Comparison of ENCODE assay signal across 8 cellular contexts in genomic region chr12:100668939-100669536, GRCh38.
DNase-seq lines count a peak whose midpoint lies in the region; ATAC-seq and TF ChIP-seq lines count a peak whose summit lies in the region.

No MANE protein-coding gene starts in this region.

- no peaks in the 10 kb centered on the region for H4K20me1 ChIP-seq in Karpas-422 (ENCODE audit: insufficient read depth, low read depth, low read length)
- H4K20me1 ChIP-seq in PC-3 (ENCODE audit: low read length) = no peaks in the 10 kb centered on the region

- H3K9ac ChIP-seq in Karpas-422 (ENCODE audit: low read length) = no peak overlapping the region
- H3K9ac ChIP-seq in PC-3 (ENCODE audit: low read length) = no peak overlapping the region

- H3K27ac Mint-ChIP-seq in activated naive CD4-positive, alpha-beta T cell treated with anti-CD3 and anti-CD28 coated beads, Interleukin-2, amount 50 U/mL, for 72 hours = no peak overlapping the region

- BruUV-seq in PC-3 (replicated peaks; lab: Mats Ljungman, UMichigan) = no TSS peak

- no peak overlapping the region for H3K4me2 ChIP-seq in Karpas-422 (ENCODE audit: low read depth, low read length, poor library complexity, severe bottlenecking)
- H3K4me2 ChIP-seq in PC-3 (ENCODE audit: low read length) = no peak overlapping the region

- no peaks in the 10 kb centered on the region for H3K79me2 ChIP-seq in Karpas-422 (ENCODE audit: low read length)
- no peaks in the 10 kb centered on the region for H3K79me2 ChIP-seq in PC-3 (ENCODE audit: low read length)

- H2AFZ ChIP-seq in Karpas-422 (ENCODE audit: low read length) (no peak overlapping the region), PC-3 (ENCODE audit: low read length) (no peak overlapping the region)

- H3K27me3 ChIP-seq in Karpas-422 (ENCODE audit: low read length) (no peaks in the 10 kb centered on the region), PC-3 (ENCODE audit: low read length) (peaks cover 19% of the 10 kb centered on the region), right atrium auricular region (no peaks in the 10 kb centered on the region)

- no peaks in the 10 kb centered on the region for H3K9me3 Mint-ChIP-seq in activated naive CD4-positive, alpha-beta T cell treated with anti-CD3 and anti-CD28 coated beads, Interleukin-2, amount 50 U/mL, for 72 hours

- no peak overlapping the region for H3K27ac ChIP-seq in Karpas-422 (ENCODE audit: low read length)
- H3K27ac ChIP-seq in PC-3 (ENCODE audit: low read length) = no peak overlapping the region
- no peak overlapping the region for H3K27ac ChIP-seq in right atrium auricular region

- peak; percentile 84 for ATAC-seq in GM21786 (IDR thresholded peaks at IDR 0.05; ENCODE audit: unreplicated experiment)
- ATAC-seq in PC-3 = peak; percentile 96
- peak; percentile 74 to 77 for ATAC-seq in activated naive CD4-positive, alpha-beta T cell treated with anti-CD3 and anti-CD28 coated beads, Interleukin-2, amount 50 U/mL, for 72 hours

- H3K36me3 ChIP-seq in Karpas-422 (ENCODE audit: insufficient read depth, low read length) (no peaks in the 10 kb centered on the region), PC-3 (ENCODE audit: low read depth, low read length) (no peaks in the 10 kb centered on the region), right atrium auricular region (no peaks in the 10 kb centered on the region)

- no peaks in the 10 kb centered on the region for H3F3A ChIP-seq in PC-3 (ENCODE audit: low read length, unreplicated experiment)

- H3K4me1 ChIP-seq in Karpas-422 (ENCODE audit: low read length) = no peaks in the 10 kb centered on the region
- no peaks in the 10 kb centered on the region for H3K4me1 ChIP-seq in PC-3 (ENCODE audit: insufficient read depth, low read length)
- no peaks in the 10 kb centered on the region for H3K4me1 ChIP-seq in right atrium auricular region

- no peaks in the 10 kb centered on the region for H3K9me3 ChIP-seq in Karpas-422 (ENCODE audit: low read length)
- no peaks in the 10 kb centered on the region for H3K9me3 ChIP-seq in PC-3 (ENCODE audit: low read length)
- no peaks in the 10 kb centered on the region for H3K9me3 ChIP-seq in right atrium auricular region

- intact Hi-C loops in PC-3 (cut with micrococcal nuclease) = loop anchor here (1.0 to 5.0 kb wide), 2 partner anchors 72 to 97 kb away; partner anchors contain the start of gene GAS2L3

- CTCF ChIA-PET in PC-3 (lab: Charles Lee) = interaction anchor here (0.5 kb wide), 1 partner anchor 716 kb away, joined by 3 read pairs; no protein-coding TSS in a partner anchor

- DNase-seq in GM04504 (ENCODE audit: low read depth) (peak; percentile 24), Karpas-422 (peak; percentile 87), PC-3 (peak; percentile 87), right atrium auricular region (ENCODE audit: low spot score) (peak; percentile 68), skeletal muscle cell (ENCODE audit: low read depth) (peak; percentile 6)
- DNase-seq in activated naive CD4-positive, alpha-beta T cell treated with anti-CD3 and anti-CD28 coated beads, Interleukin-2, amount 50 U/mL, for 72 hours (ENCODE audit: low spot score in 2 of 2) = peak in 1 of 2 donors; percentile 64
- no peak for DNase-seq in effector CD4-positive, alpha-beta T cell

- H3K9me2 ChIP-seq in Karpas-422 (replicated peaks; ENCODE audit: insufficient read depth, low read length) = no peaks in the 10 kb centered on the region
- H3K9me2 ChIP-seq in PC-3 (replicated peaks; ENCODE audit: low read length) = no peaks in the 10 kb centered on the region

- no peak overlapping the region for H3K4me3 ChIP-seq in Karpas-422 (ENCODE audit: low read length)
- H3K4me3 ChIP-seq in PC-3 (ENCODE audit: low read length) = no peak overlapping the region
- H3K4me3 ChIP-seq in right atrium auricular region = no peak overlapping the region
- no peak overlapping the region for H3K4me3 ChIP-seq in skeletal muscle cell (ENCODE audit: low read depth, low read length)

- H3K36me3 Mint-ChIP-seq in activated naive CD4-positive, alpha-beta T cell treated with anti-CD3 and anti-CD28 coated beads, Interleukin-2, amount 50 U/mL, for 72 hours = no peaks in the 10 kb centered on the region

- POLR2A ChIA-PET in PC-3 (lab: Charles Lee; ENCODE audit: unreplicated experiment) = no interaction called here

- peak; percentile 98 for TF ChIP-seq CTCF in PC-3 (conservative IDR thresholded peaks at IDR 0.05; ENCODE audit: low read depth, low read length)
- TF ChIP-seq CTCF in right atrium auricular region (IDR thresholded peaks at IDR 0.05) = peak; percentile 34 to 74
